ENCODE assay signal across 12 cellular contexts in genomic region chr5:138240690-138241385, GRCh38. TPM values are rescaled to one million over a fixed set of nuclear protein-coding genes. Genes with fewer than 3 reads are reported as not detected.
DNase-seq lines count a peak whose midpoint lies in the region; ATAC-seq and TF ChIP-seq lines count a peak whose summit lies in the region.
"Had no signal": no experiment of that assay in that cellular context is flagged by ENCODE, and none has a peak within 500 bp of the region (broad histone marks: within the 10 kb centered on the region; RNA-seq: fewer than 3 reads in every experiment).

No MANE protein-coding gene starts in this region.

- no peak overlapping the region for H3K27ac ChIP-seq in DND-41 (ENCODE audit: low read length)

- peaks cover 16% of the 10 kb centered on the region for H3K4me1 Mint-ChIP-seq in activated CD8-positive, alpha-beta T cell treated with anti-CD3 and anti-CD28 coated beads for 36 hours (ENCODE audit: low read depth)
- H3K4me1 Mint-ChIP-seq in nephron = peaks cover 30% of the 10 kb centered on the region

- H2AFZ ChIP-seq in DND-41 (ENCODE audit: low read depth, low read length) = no peak overlapping the region

- no peaks in the 10 kb centered on the region for H3K36me3 ChIP-seq in DND-41 (ENCODE audit: insufficient read depth, low read length)

- ATAC-seq in DND-41 (ENCODE audit: insufficient read depth, low read depth) = peak; percentile 63; the same call in 2 of the 3 replicates
- peak; percentile 82 for ATAC-seq in activated CD8-positive, alpha-beta T cell treated with anti-CD3 and anti-CD28 coated beads for 36 hours
- ATAC-seq in GM18520 (IDR thresholded peaks at IDR 0.05; ENCODE audit: unreplicated experiment) = no peak
- ATAC-seq in GM19455 (IDR thresholded peaks at IDR 0.05; ENCODE audit: unreplicated experiment) = no peak

- intact Hi-C loops in activated CD8-positive, alpha-beta T cell treated with anti-CD3 and anti-CD28 coated beads for 36 hours (cut with micrococcal nuclease) = no loop called here

- no peaks in the 10 kb centered on the region for H4K20me1 ChIP-seq in DND-41 (ENCODE audit: insufficient read depth, low read length)

- no peak overlapping the region for H3K4me3 ChIP-seq in DND-41 (ENCODE audit: low read depth in 1 of 2, low read length in 2 of 2)
- no peak overlapping the region for H3K4me3 ChIP-seq in Jurkat, Clone E6-1 (ENCODE audit: low read length)

- no peaks in the 10 kb centered on the region for H3K36me3 Mint-ChIP-seq in activated CD8-positive, alpha-beta T cell treated with anti-CD3 and anti-CD28 coated beads for 36 hours (ENCODE audit: low read depth)
- H3K36me3 Mint-ChIP-seq in nephron (ENCODE audit: low read depth) = no peaks in the 10 kb centered on the region

- peaks cover 43% of the 10 kb centered on the region for H3K27me3 Mint-ChIP-seq in activated CD8-positive, alpha-beta T cell treated with anti-CD3 and anti-CD28 coated beads for 36 hours
- peaks cover 58% of the 10 kb centered on the region for H3K27me3 Mint-ChIP-seq in nephron (ENCODE audit: low read depth)

- TF ChIP-seq CTCF in DND-41 (IDR thresholded peaks at IDR 0.05; ENCODE audit: borderline replicate concordance, extremely low read depth, low read length, poor library complexity, severe bottlenecking) (no peak), nephron (IDR thresholded peaks at IDR 0.05; ENCODE audit: unreplicated experiment in 3 of 3) (no peak)
- no peak for TF ChIP-seq CTCF in activated CD8-positive, alpha-beta T cell treated with anti-CD3 and anti-CD28 coated beads for 36 hours (IDR thresholded peaks at IDR 0.05)

- no peaks in the 10 kb centered on the region for H3K9me3 ChIP-seq in DND-41 (ENCODE audit: insufficient read depth, low read length, severe bottlenecking)

- H3K79me2 ChIP-seq in DND-41 (ENCODE audit: insufficient read depth, low read length) = no peaks in the 10 kb centered on the region

- H3K4me2 ChIP-seq in DND-41 (ENCODE audit: insufficient read depth, low read length) = no peak overlapping the region

- CTCF ChIA-PET in activated CD8-positive, alpha-beta T cell treated with anti-CD3 and anti-CD28 coated beads for 36 hours (lab: Charles Lee) = interaction anchor here (0.9 kb wide), 1 partner anchor 11 kb away, joined by 3 read pairs; no protein-coding TSS in a partner anchor

- no peak overlapping the region for H3K4me3 Mint-ChIP-seq in activated CD8-positive, alpha-beta T cell treated with anti-CD3 and anti-CD28 coated beads for 36 hours
- H3K4me3 Mint-ChIP-seq in nephron = peak overlapping the region; percentile 42 to 75 (median 58)

- POLR2A ChIA-PET in activated CD8-positive, alpha-beta T cell treated with anti-CD3 and anti-CD28 coated beads for 36 hours (lab: Charles Lee) = interaction anchor here (0.6 to 1.6 kb wide), 2 partner anchors 34 to 66 kb away, joined by 3 read pairs; no protein-coding TSS in a partner anchor

- peaks cover 5% of the 10 kb centered on the region; the same call in 1 of the 2 replicates for H3K4me1 ChIP-seq in DND-41 (ENCODE audit: insufficient read depth, low read length)

- no peak overlapping the region for H3K27ac Mint-ChIP-seq in activated CD8-positive, alpha-beta T cell treated with anti-CD3 and anti-CD28 coated beads for 36 hours
- H3K27ac Mint-ChIP-seq in nephron = peak overlapping the region; percentile 10 to 78 (median 10)

- peak; percentile 7 for DNase-seq in DND-41
- peak; percentile 17 for DNase-seq in Jurkat, Clone E6-1 (ENCODE audit: low read depth, low spot score)
- peak; percentile 47 for DNase-seq in activated CD8-positive, alpha-beta T cell treated with anti-CD3 and anti-CD28 coated beads for 36 hours
- DNase-seq in effector CD4-positive, alpha-beta T cell = no peak
- DNase-seq: effector memory CD4-positive, alpha-beta T cell; NCI-H2227 treated with DMSO at 0.1 percent for 48 hours had no signal

- no peak overlapping the region for H3K9ac ChIP-seq in DND-41 (ENCODE audit: low read depth, low read length)

- peaks cover 9% of the 10 kb centered on the region for H3K27me3 ChIP-seq in DND-41 (ENCODE audit: insufficient read depth, low read length, poor library complexity)

- no peaks in the 10 kb centered on the region for H3K9me3 Mint-ChIP-seq in activated CD8-positive, alpha-beta T cell treated with anti-CD3 and anti-CD28 coated beads for 36 hours
- no peaks in the 10 kb centered on the region for H3K9me3 Mint-ChIP-seq in nephron

RNA-seq across cellular contexts. Expression of gene CDC23, which starts 27.7 kb away (rescaled TPM):
- polyA plus RNA-seq in Jurkat, Clone E6-1 (2012; ENCODE audit: insufficient read depth, insufficient read length) = 56.6 TPM
- total RNA-seq in activated CD8-positive, alpha-beta T cell treated with anti-CD3 and anti-CD28 coated beads for 36 hours = 10 to 100 TPM; 40.4 to 43.8 TPM

RNA-seq across cellular contexts. Expression of gene GFRA3, which starts 33.6 kb away (rescaled TPM):
- polyA plus RNA-seq in Jurkat, Clone E6-1 (2012; ENCODE audit: insufficient read depth, insufficient read length) = not detected
- not detected for total RNA-seq in activated CD8-positive, alpha-beta T cell treated with anti-CD3 and anti-CD28 coated beads for 36 hours
- total RNA-seq: frontal cortex, MCF 10A had no signal
- polyA plus RNA-seq: keratinocyte had no signal

Comparison
In these comparisons a context has a peak if more than half of its experiments do, and no peak if none do; other contexts are left out.
1. ATAC-seq: peak in DND-41 (single experiment) and activated CD8-positive, alpha-beta T cell treated with anti-CD3 and anti-CD28 coated beads for 36 hours (single experiment); none in GM18520 (single experiment) and GM19455 (single experiment).